Comparison of ENCODE assay signal across 17 cellular contexts in the genomic region with DNA sequence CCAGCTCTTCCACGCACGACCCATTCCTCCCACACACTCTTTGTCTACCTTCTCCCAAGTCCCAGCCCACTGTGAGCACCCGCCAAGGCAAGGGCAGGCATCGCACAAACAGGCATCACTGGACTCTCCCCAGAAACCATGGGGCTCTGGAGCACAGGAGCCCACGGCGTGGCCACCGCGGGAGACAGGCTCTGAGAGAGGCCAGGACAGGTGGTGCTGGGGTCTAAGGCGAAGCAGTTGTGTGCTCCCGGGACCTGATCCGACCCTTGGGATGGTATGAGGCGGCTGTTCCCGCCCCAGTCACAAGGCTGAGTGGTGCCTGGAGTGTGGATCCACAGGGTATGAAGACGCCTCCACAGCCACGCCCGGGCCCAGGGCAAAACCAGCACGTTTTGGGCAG.
A peak's percentile ranks its signal among the peaks of the same experiment; 100 is the strongest.
DNase-seq lines count a peak whose midpoint lies in the region; ATAC-seq and TF ChIP-seq lines count a peak whose summit lies in the region.
"Had no signal": no experiment of that assay in that cellular context is flagged by ENCODE, and none has a peak within 500 bp of the region (broad histone marks: within the 10 kb centered on the region; RNA-seq: fewer than 3 reads in every experiment).

No MANE protein-coding gene starts in this region.

- H3K36me3 ChIP-seq in trophoblast cell (ENCODE audit: control insufficient read depth in 1 of 2, insufficient read depth in 2 of 2, low read length in 2 of 2): peaks cover 4 to 6% of the 10 kb centered on the region in 2 experiments
- H3K36me3 ChIP-seq: HAP-1, MG63, SJCRH30 had no signal

- H2AFZ ChIP-seq in H9 (ENCODE audit: low read length) (no peak overlapping the region), trophoblast cell (ENCODE audit: insufficient read depth, low read length, poor library complexity) (no peak overlapping the region)
- H2AFZ ChIP-seq: PC-9 had no signal

- H2BK120ac ChIP-seq in H9 (ENCODE audit: low read depth, low read length, poor library complexity, severe bottlenecking) (no peak overlapping the region), trophoblast cell (ENCODE audit: insufficient read depth, low read length, poor library complexity) (no peak overlapping the region)

- no peaks in the 10 kb centered on the region for H3K27me3 Mint-ChIP-seq in H9 (ENCODE audit: low read depth)
- H3K27me3 Mint-ChIP-seq in glutamatergic neuron (ENCODE audit: unreplicated experiment): peaks cover 10% of the 10 kb centered on the region

- H3K4me1 Mint-ChIP-seq in H9: peaks cover 8 to 21% of the 10 kb centered on the region in 2 experiments
- peaks cover 32% of the 10 kb centered on the region for H3K4me1 Mint-ChIP-seq in glutamatergic neuron (ENCODE audit: low read depth, unreplicated experiment)

- H4K20me1 ChIP-seq in H9 (ENCODE audit: control insufficient read depth, insufficient read depth, insufficient read length): no peaks in the 10 kb centered on the region

- H3K27ac Mint-ChIP-seq in H9: peak overlapping the region in 2 of 3 experiments; percentile 11 to 62; a peak in 3 of 7 replicates
- H3K27ac Mint-ChIP-seq in glutamatergic neuron (ENCODE audit: unreplicated experiment): peak overlapping the region; percentile 46
- H3K27ac Mint-ChIP-seq: HFFc6 had no signal

- H3K9ac ChIP-seq in H9 (ENCODE audit: extremely low read depth, insufficient read length, low read length) (no peak overlapping the region), trophoblast cell (ENCODE audit: low read length) (no peak overlapping the region)

- H3K9me3 ChIP-seq in H9 (ENCODE audit: control insufficient read depth, low read depth, low read length) (no peaks in the 10 kb centered on the region), trophoblast cell (ENCODE audit: insufficient read depth, low read depth, low read length) (no peaks in the 10 kb centered on the region)
- H3K9me3 ChIP-seq: HAP-1, MG63, SJCRH30 had no signal

- H3K4ac ChIP-seq in H9 (ENCODE audit: low read depth, low read length) (no peak overlapping the region), trophoblast cell (ENCODE audit: low read depth, low read length) (no peak overlapping the region)

- H3K79me1 ChIP-seq in H9 (ENCODE audit: insufficient read depth, low read depth, low read length, poor library complexity, severe bottlenecking) (no peaks in the 10 kb centered on the region), trophoblast cell (ENCODE audit: low read length) (no peaks in the 10 kb centered on the region)

- H3K27ac ChIP-seq in H9 (ENCODE audit: insufficient read length, low read depth, low read length) (no peak overlapping the region), trophoblast cell (ENCODE audit: low read depth, low read length) (no peak overlapping the region)
- H3K27ac ChIP-seq: PC-9, SJCRH30 had no signal

- H2AK5ac ChIP-seq in H9 (ENCODE audit: insufficient read length, low read length) (no peak overlapping the region), trophoblast cell (ENCODE audit: low read length) (no peak overlapping the region)

- H3K4me3 ChIP-seq in trophoblast cell (ENCODE audit: low read depth, low read length): no peak overlapping the region
- H3K4me3 ChIP-seq: HAP-1, MG63, PC-9, SJCRH30 had no signal

- H2BK12ac ChIP-seq in H9 (ENCODE audit: insufficient read length, low read depth, low read length) (no peak overlapping the region), trophoblast cell (ENCODE audit: low read length) (no peak overlapping the region)

- H3K14ac ChIP-seq in H9 (ENCODE audit: insufficient read depth, low read length): no peak overlapping the region
- H3K14ac ChIP-seq in trophoblast cell (ENCODE audit: low read length): no peak overlapping the region

- H3T11ph ChIP-seq in H9 (ENCODE audit: low read length): no peak overlapping the region

- H4K8ac ChIP-seq in H9 (replicated peaks; ENCODE audit: insufficient read length, low read depth, low read length) (no peak overlapping the region), trophoblast cell (ENCODE audit: low read depth, low read length) (no peak overlapping the region)

- no peak overlapping the region for H3K4me2 ChIP-seq in H9 (ENCODE audit: insufficient read depth, insufficient read length, low read length)
- H3K4me2 ChIP-seq in trophoblast cell (ENCODE audit: low read length): no peak overlapping the region
- H3K4me2 ChIP-seq: PC-9 had no signal

- H3K23me2 ChIP-seq in H9 (ENCODE audit: insufficient read length, low read depth, low read length, poor library complexity, severe bottlenecking): no peaks in the 10 kb centered on the region

- H3K23ac ChIP-seq in H9 (ENCODE audit: insufficient read length, low read depth, low read length) (no peak overlapping the region), trophoblast cell (ENCODE audit: low read length) (no peak overlapping the region)

- TF ChIP-seq CTCF in H9 (conservative IDR thresholded peaks at IDR 0.05): no peak
- no peak for TF ChIP-seq CTCF in glutamatergic neuron (IDR thresholded peaks at IDR 0.05; ENCODE audit: partially characterized antibody, unreplicated experiment)
- TF ChIP-seq CTCF in GM13977 (IDR thresholded peaks at IDR 0.05; ENCODE audit: extremely low read depth, insufficient read depth, missing control alignments): no peak

- no peaks in the 10 kb centered on the region for H3K9me3 Mint-ChIP-seq in H9
- H3K9me3 Mint-ChIP-seq in glutamatergic neuron (ENCODE audit: unreplicated experiment): peaks cover 15% of the 10 kb centered on the region
- H3K9me3 Mint-ChIP-seq: HFFc6 had no signal

- H3K4me1 ChIP-seq in H9 (ENCODE audit: insufficient read depth, low read length) (no peaks in the 10 kb centered on the region), trophoblast cell (ENCODE audit: control insufficient read depth in 1 of 2, insufficient read depth in 2 of 2, low read length in 2 of 2) (no peaks in the 10 kb centered on the region)

- H2BK20ac ChIP-seq in H9 (ENCODE audit: low read depth, low read length, poor library complexity, severe bottlenecking): no peak overlapping the region

- no peak overlapping the region for H2BK15ac ChIP-seq in H9 (ENCODE audit: low read depth, low read length)

- DNase-seq in H9 (no peak), glutamatergic neuron (no peak), trophoblast cell (no peak), LoVo (ENCODE audit: low spot score) (no peak), NCI-H345 (lab: John Stamatoyannopoulos, UW) (no peak), GM13977 (ENCODE audit: low spot score) (no peak)
- DNase-seq: HFFc6, KBM-7, MG63, NCI-H2029, NCI-H526 treated with DMSO at 0.1 percent for 48 hours, PC-9, SJCRH30 had no signal

- no peak overlapping the region for H4K91ac ChIP-seq in H9 (ENCODE audit: insufficient read length, low read depth, low read length)
- no peak overlapping the region for H4K91ac ChIP-seq in trophoblast cell (ENCODE audit: low read depth, low read length)

- H3K4me3 Mint-ChIP-seq in H9: no peak overlapping the region
- no peak overlapping the region for H3K4me3 Mint-ChIP-seq in glutamatergic neuron (ENCODE audit: unreplicated experiment)
- H3K4me3 Mint-ChIP-seq: HFFc6 had no signal

- ATAC-seq in GM18498 (IDR thresholded peaks at IDR 0.05; ENCODE audit: unreplicated experiment): no peak
- ATAC-seq: Right ventricle myocardium inferior, SK-N-SH treated with all-trans-retinoic acid at 6 μM for 48 hours had no signal

- in situ Hi-C loops in GM13977 (cut with MboI; ENCODE audit: low pct_unique_long_range_greater_than_20kb, low sequenced_read_pairs, unreplicated experiment): no loop called here

- WGBS in H9 (ENCODE audit: extremely low coverage, insufficient read length, low lambda C conversion rate): no CpG with 5 or more reads among the region's 17 CpGs
- WGBS in trophoblast cell (ENCODE audit: extremely low coverage, insufficient coverage, insufficient read length): no CpG with 5 or more reads among the region's 17 CpGs

- no peaks in the 10 kb centered on the region for H3K27me3 ChIP-seq in H9 (ENCODE audit: insufficient read depth, low read length)
- H3K27me3 ChIP-seq in trophoblast cell (ENCODE audit: insufficient read depth, low read length): no peaks in the 10 kb centered on the region
- H3K27me3 ChIP-seq: MG63, SJCRH30 had no signal

- no peak overlapping the region for H4K5ac ChIP-seq in H9 (ENCODE audit: insufficient read length, low read depth, low read length)

- no peak overlapping the region for H4K12ac ChIP-seq in trophoblast cell (ENCODE audit: low read depth, low read length)

- H3K56ac ChIP-seq in H9 (ENCODE audit: insufficient read length, low read depth, low read length): no peak overlapping the region

- H2BK5ac ChIP-seq in H9 (ENCODE audit: insufficient read length, low read length): no peak overlapping the region
- H2BK5ac ChIP-seq in trophoblast cell (ENCODE audit: low read depth, low read length, poor library complexity): no peak overlapping the region

- H3K18ac ChIP-seq in H9 (ENCODE audit: insufficient read length, low read depth, low read length): no peak overlapping the region
- H3K18ac ChIP-seq in trophoblast cell (ENCODE audit: low read length): peak overlapping the region; percentile 2

- H3K79me2 ChIP-seq in H9 (ENCODE audit: insufficient read depth, low read length) (no peaks in the 10 kb centered on the region), trophoblast cell (ENCODE audit: control insufficient read depth, insufficient read depth, low read length, poor library complexity) (peaks cover 1% of the 10 kb centered on the region)

- H3K36me3 Mint-ChIP-seq in H9 (ENCODE audit: insufficient read depth in 1 of 3, low read depth in 3 of 3): peaks cover 0 to 1% (median 0%) of the 10 kb centered on the region in 3 experiments; a peak in 2 of 7 replicates
- H3K36me3 Mint-ChIP-seq in glutamatergic neuron (ENCODE audit: unreplicated experiment): no peaks in the 10 kb centered on the region
